In the genomic region with DNA sequence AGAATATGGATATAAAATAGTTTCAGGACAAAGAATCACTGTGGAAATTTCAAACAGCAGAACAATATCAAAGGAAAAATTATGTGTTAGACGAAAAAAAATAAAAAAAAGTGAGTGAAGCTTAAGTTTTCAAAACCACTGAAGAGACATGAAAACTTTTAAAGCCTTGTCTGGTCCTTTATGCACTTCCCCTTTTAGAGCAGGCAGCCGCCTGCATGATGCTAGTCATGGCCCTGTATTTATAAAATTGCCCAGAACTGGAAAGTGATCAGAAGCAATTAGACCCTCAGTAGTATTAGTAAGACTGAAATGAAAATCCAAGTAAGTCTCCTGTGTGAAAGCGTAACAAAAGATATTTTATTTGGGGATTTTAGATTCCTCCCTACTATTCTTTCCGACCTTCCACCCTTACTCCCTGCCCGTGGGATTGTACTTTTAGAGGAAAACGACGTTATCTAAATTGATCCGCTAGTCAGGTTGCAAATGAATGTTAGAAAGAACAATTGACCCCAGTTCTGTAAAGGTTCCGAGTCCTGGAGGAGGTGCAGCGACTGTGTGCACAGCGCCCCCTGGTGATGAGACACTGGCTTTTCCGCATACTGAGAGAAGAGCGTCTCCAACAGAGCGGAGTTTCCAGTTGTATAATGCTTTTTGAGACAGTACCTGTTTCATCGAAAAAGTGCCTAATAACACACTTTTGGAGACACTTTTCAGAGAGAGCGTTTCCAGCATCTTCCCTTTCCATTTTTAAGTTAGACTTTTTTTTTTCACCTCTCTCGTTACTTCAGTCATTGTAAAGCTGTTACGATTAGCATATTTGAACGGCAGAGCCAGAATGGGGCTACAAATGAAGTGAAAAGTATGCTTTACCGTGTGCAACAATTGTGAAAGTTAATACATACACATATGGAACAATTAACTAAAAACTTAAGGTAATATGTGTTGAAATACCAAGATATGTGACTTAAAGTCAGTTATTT, we compare ENCODE assay signal across 8 cellular contexts. TPM values are rescaled to one million over a fixed set of nuclear protein-coding genes. Genes with fewer than 3 reads are reported as not detected.
A peak's percentile ranks its signal among the peaks of the same experiment; 100 is the strongest.
DNase-seq lines count a peak whose midpoint lies in the region; ATAC-seq and TF ChIP-seq lines count a peak whose summit lies in the region.

No MANE protein-coding gene starts in this region.

- no peaks in the 10 kb centered on the region for H3K27me3 ChIP-seq in SU-DHL-6 (ENCODE audit: low read length)
- H3K27me3 ChIP-seq in spleen (replicated peaks in 1 of 7) = no peaks in the 10 kb centered on the region

- no peaks in the 10 kb centered on the region for H3K79me2 ChIP-seq in SU-DHL-6 (ENCODE audit: insufficient read depth, low read length)

- H3K9me3 ChIP-seq in SU-DHL-6 (ENCODE audit: insufficient read depth, low read length) (no peaks in the 10 kb centered on the region), spleen (no peaks in the 10 kb centered on the region)

- H3K27ac ChIP-seq in SU-DHL-6 (ENCODE audit: low read depth, low read length) (no peak overlapping the region), spleen (no peak overlapping the region)

- no peaks in the 10 kb centered on the region for H4K20me1 ChIP-seq in SU-DHL-6 (ENCODE audit: low read depth, low read length)

- DNase-seq in NCI-H82 (lab: John Stamatoyannopoulos, UW) = peak; percentile 87
- DNase-seq in NCI-H82 treated with DMSO at 0.1 percent for 48 hours (lab: John Stamatoyannopoulos, UW; ENCODE audit: unreplicated experiment) = no peak
- peak; percentile 50 for DNase-seq in glomerular visceral epithelial cell (ENCODE audit: extremely low spot score)
- peak; percentile 86 for DNase-seq in spleen
- DNase-seq in activated naive CD4-positive, alpha-beta T cell treated with anti-CD3 and anti-CD28 coated beads, Interleukin-2, amount 50 U/mL, for 16 hours = no peak

- H3K9ac ChIP-seq in SU-DHL-6 (ENCODE audit: low read length) = no peak overlapping the region

- 72 to 82% (median 76%) methylated on average over 20 of the region's 20 CpGs for WGBS in spleen, 5 donors

- no peaks in the 10 kb centered on the region for H3F3A ChIP-seq in SU-DHL-6 (ENCODE audit: insufficient read depth)

- no peak for TF ChIP-seq POLR2A in spleen (IDR thresholded peaks at IDR 0.05)

- TF ChIP-seq CTCF in SU-DHL-6 (IDR thresholded peaks at IDR 0.05; ENCODE audit: insufficient read depth, low read length, poor library complexity, severe bottlenecking) (peak; percentile 82), spleen (IDR thresholded peaks at IDR 0.05 in 8 of 11, conservative IDR thresholded peaks at IDR 0.05 in 3 of 11) (peak in 10 of 11 experiments; percentile 7 to 75 (median 60))

- H3K4me1 ChIP-seq in spleen = peaks cover 0 to 5% (median 0%) of the 10 kb centered on the region in 6 donors

- H3K36me3 ChIP-seq in SU-DHL-6 (ENCODE audit: low read length) = no peaks in the 10 kb centered on the region
- H3K36me3 ChIP-seq in spleen = no peaks in the 10 kb centered on the region

- no peaks in the 10 kb centered on the region for H3K9me2 ChIP-seq in SU-DHL-6 (replicated peaks; ENCODE audit: insufficient read depth, low read length)

- no peak overlapping the region for H2AFZ ChIP-seq in SU-DHL-6 (ENCODE audit: low read depth, low read length, severe bottlenecking)

- intact Hi-C loops in spleen (cut with DNase I; ENCODE audit: low total_unique reads) = loop anchor here (10.0 kb wide), 1 partner anchor 195 kb away; no protein-coding TSS in a partner anchor

- peak; percentile 69 for ATAC-seq in HG03354 (IDR thresholded peaks at IDR 0.05; ENCODE audit: poor library complexity, severe bottlenecking, unreplicated experiment)
- no peak for ATAC-seq in GM19397 (IDR thresholded peaks at IDR 0.05; ENCODE audit: unreplicated experiment)

- H3K4me2 ChIP-seq in SU-DHL-6 (ENCODE audit: low read depth, low read length, poor library complexity, severe bottlenecking) = no peak overlapping the region

- H3K4me3 ChIP-seq in SU-DHL-6 (ENCODE audit: insufficient read depth, low read length, poor library complexity, severe bottlenecking) (no peak overlapping the region), spleen (no peak overlapping the region)

RNA-seq across cellular contexts. Expression of gene MGST1, which starts 12.4 kb away (rescaled TPM):
- 1 to 10 TPM; 1.4 to 9.6 (median 5.9) TPM for total RNA-seq in spleen
- 1 to 10 TPM; 2.0 to 5.5 (median 5.3) TPM for polyA plus RNA-seq in spleen

Comparison
In these comparisons a context has a peak if more than half of its experiments do, and no peak if none do; other contexts are left out.
1. DNase-seq: peak in NCI-H82 (single experiment), glomerular visceral epithelial cell (single experiment) and spleen (single experiment); none in NCI-H82 treated with DMSO at 0.1 percent for 48 hours (single experiment) and activated naive CD4-positive, alpha-beta T cell treated with anti-CD3 and anti-CD28 coated beads, Interleukin-2, amount 50 U/mL, for 16 hours (single experiment).